ENCODE assay signal across 1 cellular context in genomic region chr11:119432484-119433368, GRCh38.
TF ChIP-seq lines count a peak whose summit lies in the region.

No MANE protein-coding gene starts in this region.

TF ChIP-seq in HepG2, 621 proteins besides CTCF, POLR2A, EP300 and RAD21:
- TF ChIP-seq, protein P1, sequence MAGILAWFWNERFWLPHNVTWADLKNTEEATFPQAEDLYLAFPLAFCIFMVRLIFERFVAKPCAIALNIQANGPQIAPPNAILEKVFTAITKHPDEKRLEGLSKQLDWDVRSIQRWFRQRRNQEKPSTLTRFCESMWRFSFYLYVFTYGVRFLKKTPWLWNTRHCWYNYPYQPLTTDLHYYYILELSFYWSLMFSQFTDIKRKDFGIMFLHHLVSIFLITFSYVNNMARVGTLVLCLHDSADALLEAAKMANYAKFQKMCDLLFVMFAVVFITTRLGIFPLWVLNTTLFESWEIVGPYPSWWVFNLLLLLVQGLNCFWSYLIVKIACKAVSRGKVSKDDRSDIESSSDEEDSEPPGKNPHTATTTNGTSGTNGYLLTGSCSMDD (CRISPR knock-in tag; IDR thresholded peaks at IDR 0.05), result no peak
- TF ChIP-seq, protein P2, sequence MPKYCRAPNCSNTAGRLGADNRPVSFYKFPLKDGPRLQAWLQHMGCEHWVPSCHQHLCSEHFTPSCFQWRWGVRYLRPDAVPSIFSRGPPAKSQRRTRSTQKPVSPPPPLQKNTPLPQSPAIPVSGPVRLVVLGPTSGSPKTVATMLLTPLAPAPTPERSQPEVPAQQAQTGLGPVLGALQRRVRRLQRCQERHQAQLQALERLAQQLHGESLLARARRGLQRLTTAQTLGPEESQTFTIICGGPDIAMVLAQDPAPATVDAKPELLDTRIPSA (CRISPR knock-in tag; IDR thresholded peaks at IDR 0.05; ENCODE audit: borderline replicate concordance), result no peak
- TF ChIP-seq, protein P3, sequence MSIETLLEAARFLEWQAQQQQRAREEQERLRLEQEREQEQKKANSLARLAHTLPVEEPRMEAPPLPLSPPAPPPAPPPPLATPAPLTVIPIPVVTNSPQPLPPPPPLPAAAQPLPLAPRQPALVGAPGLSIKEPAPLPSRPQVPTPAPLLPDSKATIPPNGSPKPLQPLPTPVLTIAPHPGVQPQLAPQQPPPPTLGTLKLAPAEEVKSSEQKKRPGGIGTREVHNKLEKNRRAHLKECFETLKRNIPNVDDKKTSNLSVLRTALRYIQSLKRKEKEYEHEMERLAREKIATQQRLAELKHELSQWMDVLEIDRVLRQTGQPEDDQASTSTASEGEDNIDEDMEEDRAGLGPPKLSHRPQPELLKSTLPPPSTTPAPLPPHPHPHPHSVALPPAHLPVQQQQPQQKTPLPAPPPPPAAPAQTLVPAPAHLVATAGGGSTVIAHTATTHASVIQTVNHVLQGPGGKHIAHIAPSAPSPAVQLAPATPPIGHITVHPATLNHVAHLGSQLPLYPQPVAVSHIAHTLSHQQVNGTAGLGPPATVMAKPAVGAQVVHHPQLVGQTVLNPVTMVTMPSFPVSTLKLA (IDR thresholded peaks at IDR 0.05), result peak; percentile 38; the same call in 1 of the 2 replicates
